In the genomic region with DNA sequence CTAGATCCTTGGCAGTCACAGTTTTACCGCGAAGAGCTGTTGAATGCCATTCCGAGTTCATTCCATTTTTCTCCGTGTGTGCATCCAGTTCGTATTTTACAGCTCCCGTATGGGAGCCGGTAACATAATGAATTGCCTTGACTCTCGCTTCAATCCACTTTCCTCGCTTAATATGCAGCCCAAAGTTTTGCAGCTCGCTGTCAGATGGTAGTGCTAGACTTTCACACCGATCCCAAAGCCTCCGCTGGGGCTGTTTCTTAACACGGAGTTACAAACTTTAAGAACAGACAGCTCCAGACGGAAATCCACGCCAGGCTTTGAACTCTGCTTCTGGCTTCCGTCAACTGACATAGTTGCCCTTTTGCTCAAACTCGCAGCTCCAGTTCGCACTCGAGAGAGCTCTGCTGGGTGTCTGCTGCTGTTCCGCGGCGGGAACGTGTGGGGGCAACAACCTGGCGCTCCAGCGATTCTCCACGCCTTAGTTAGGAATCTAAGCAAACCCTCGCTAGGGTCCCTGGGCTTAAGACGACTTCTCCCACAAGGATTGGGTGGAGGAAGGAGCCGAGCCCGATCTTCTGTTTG, we compare ENCODE assay signal across 8 cellular contexts. TPM values are rescaled to one million over a fixed set of nuclear protein-coding genes. Genes with fewer than 3 reads are reported as not detected.
DNase-seq lines count a peak whose midpoint lies in the region; ATAC-seq and TF ChIP-seq lines count a peak whose summit lies in the region.

No MANE protein-coding gene starts in this region.

- H3K23ac ChIP-seq in trophoblast cell (ENCODE audit: low read length): no peak overlapping the region

- H2BK12ac ChIP-seq in trophoblast cell (ENCODE audit: low read length): peak overlapping the region; percentile 59

- peaks cover 27% of the 10 kb centered on the region for H3K79me2 ChIP-seq in trophoblast cell (ENCODE audit: control insufficient read depth, insufficient read depth, low read length, poor library complexity)

- peak overlapping the region; percentile 88 for H3K14ac ChIP-seq in trophoblast cell (ENCODE audit: low read length)

- peak overlapping the region; percentile 91 for H4K91ac ChIP-seq in trophoblast cell (ENCODE audit: low read depth, low read length)

- peak; percentile 27 for ATAC-seq in GM21381 (IDR thresholded peaks at IDR 0.05; ENCODE audit: unreplicated experiment)
- ATAC-seq in T-cell (replicated peaks in 1 of 4): peak; percentile 44 to 60 (median 48)
- ATAC-seq in heart left ventricle: peak; percentile 51 to 74 (median 64)

- H3K4me1 Mint-ChIP-seq in T-cell: peaks cover 31 to 38% (median 34%) of the 10 kb centered on the region in 3 donors

- H2BK5ac ChIP-seq in trophoblast cell (ENCODE audit: low read depth, low read length, poor library complexity): peak overlapping the region; percentile 95

- H3K4me2 ChIP-seq in BLaER1 treated with 17β-estradiol and CSF1 and Interleukin-3, amounts not matched to agents 10 nM and 100 nM: peak overlapping the region; percentile 77 to 98 (median 91)
- H3K4me2 ChIP-seq in trophoblast cell (ENCODE audit: low read length): peak overlapping the region; percentile 94

- no peaks in the 10 kb centered on the region for H3K27me3 Mint-ChIP-seq in T-cell

- no peaks in the 10 kb centered on the region for H3K9me3 ChIP-seq in BLaER1 treated with 17β-estradiol and CSF1 and Interleukin-3, amounts not matched to agents 10 nM and 100 nM (replicated peaks in 1 of 11)
- no peaks in the 10 kb centered on the region for H3K9me3 ChIP-seq in heart left ventricle
- H3K9me3 ChIP-seq in trophoblast cell (ENCODE audit: insufficient read depth, low read depth, low read length): no peaks in the 10 kb centered on the region
- H3K9me3 ChIP-seq in tibial artery: no peaks in the 10 kb centered on the region

- H3K9me3 Mint-ChIP-seq in T-cell: no peaks in the 10 kb centered on the region

- H3K79me1 ChIP-seq in trophoblast cell (ENCODE audit: low read length): peaks cover 45% of the 10 kb centered on the region

- H3K4me3 Mint-ChIP-seq in T-cell: peak overlapping the region in 2 of 3 donors; percentile 92 to 94

- no peaks in the 10 kb centered on the region for H3K36me3 Mint-ChIP-seq in T-cell

- intact Hi-C loops in heart left ventricle (cut with DNase I): loop anchor here in 8 of 10 donors (1.0 to 5.0 kb wide), 4 partner anchors 90 to 96 kb away; a partner anchor contains a TSS
- intact Hi-C loops in tibial artery (cut with DNase I; ENCODE audit: low total_unique reads): no loop called here

- H3K27me3 ChIP-seq in BLaER1 treated with 17β-estradiol and CSF1 and Interleukin-3, amounts not matched to agents 10 nM and 100 nM: no peaks in the 10 kb centered on the region
- H3K27me3 ChIP-seq in heart left ventricle: peaks cover 0 to 4% (median 0%) of the 10 kb centered on the region in 9 donors
- no peaks in the 10 kb centered on the region for H3K27me3 ChIP-seq in trophoblast cell (ENCODE audit: insufficient read depth, low read length)
- peaks cover 0 to 3% of the 10 kb centered on the region in 2 donors for H3K27me3 ChIP-seq in tibial artery

- peak overlapping the region; percentile 52 to 98 (median 96) for H3K4me3 ChIP-seq in BLaER1 treated with 17β-estradiol and CSF1 and Interleukin-3, amounts not matched to agents 10 nM and 100 nM
- H3K4me3 ChIP-seq in heart left ventricle (peak overlapping the region; percentile 40 to 95 (median 59)), trophoblast cell (ENCODE audit: low read depth, low read length) (peak overlapping the region; percentile 59), tibial artery (peak overlapping the region; percentile 58 to 66)

- H3K36me3 ChIP-seq in BLaER1 treated with 17β-estradiol and CSF1 and Interleukin-3, amounts not matched to agents 10 nM and 100 nM: no peaks in the 10 kb centered on the region
- H3K36me3 ChIP-seq in heart left ventricle (no peaks in the 10 kb centered on the region), trophoblast cell (ENCODE audit: control insufficient read depth in 1 of 2, insufficient read depth in 2 of 2, low read length in 2 of 2) (no peaks in the 10 kb centered on the region), tibial artery (no peaks in the 10 kb centered on the region)

- WGBS in heart left ventricle, 4 donors: 0 to 1% (median 0%) methylated on average over 18 to 30 of the region's 30 CpGs
- no CpG with 5 or more reads among the region's 30 CpGs for WGBS in trophoblast cell (ENCODE audit: extremely low coverage, insufficient coverage, insufficient read length)

- H2BK120ac ChIP-seq in trophoblast cell (ENCODE audit: insufficient read depth, low read length, poor library complexity): peak overlapping the region; percentile 89

- no peak overlapping the region for H2AK5ac ChIP-seq in trophoblast cell (ENCODE audit: low read length)

- H2AFZ ChIP-seq in trophoblast cell (ENCODE audit: insufficient read depth, low read length, poor library complexity): peak overlapping the region; percentile 71

- peak overlapping the region; percentile 99 to 100 (median 100) for H3K9ac ChIP-seq in BLaER1 treated with 17β-estradiol and CSF1 and Interleukin-3, amounts not matched to agents 10 nM and 100 nM
- H3K9ac ChIP-seq in trophoblast cell (ENCODE audit: low read length): peak overlapping the region; percentile 81

- peak overlapping the region; percentile 63 for H4K12ac ChIP-seq in trophoblast cell (ENCODE audit: low read depth, low read length)

- H3K27ac ChIP-seq in BLaER1 treated with 17β-estradiol and CSF1 and Interleukin-3, amounts not matched to agents 10 nM and 100 nM: peak overlapping the region; percentile 96 to 100 (median 99)
- H3K27ac ChIP-seq in heart left ventricle (peak overlapping the region; percentile 89 to 98 (median 96)), trophoblast cell (ENCODE audit: low read depth, low read length) (peak overlapping the region; percentile 99), tibial artery (peak overlapping the region; percentile 96 to 97)

- peak overlapping the region; percentile 65 for H3K4ac ChIP-seq in trophoblast cell (ENCODE audit: low read depth, low read length)

- TF ChIP-seq POLR2A in heart left ventricle (IDR thresholded peaks at IDR 0.05): peak in 1 of 2 donors; percentile 41

- no peaks in the 10 kb centered on the region; a peak in 1 of 22 replicates for H4K20me1 ChIP-seq in BLaER1 treated with 17β-estradiol and CSF1 and Interleukin-3, amounts not matched to agents 10 nM and 100 nM

- peak overlapping the region; percentile 93 to 97 for H3K27ac Mint-ChIP-seq in T-cell

- peak overlapping the region; percentile 87 for H4K8ac ChIP-seq in trophoblast cell (ENCODE audit: low read depth, low read length)

- POLR2A ChIA-PET in T-cell (lab: Charles Lee): interaction anchor here (0.5 to 1.2 kb wide), 10 partner anchors 22 to 1552 kb away, joined by 3 to 9 read pairs (median 4); a partner anchor contains a TSS

- CTCF ChIA-PET in T-cell (lab: Charles Lee): interaction anchor here (0.6 to 2.4 kb wide), 21 partner anchors 10 to 145 kb away, joined by 3 to 17 read pairs (median 4); no protein-coding TSS in a partner anchor

- H3K4me1 ChIP-seq in BLaER1 treated with 17β-estradiol and CSF1 and Interleukin-3, amounts not matched to agents 10 nM and 100 nM: peaks cover 31 to 45% (median 37%) of the 10 kb centered on the region in 10 experiments
- H3K4me1 ChIP-seq in heart left ventricle (peaks cover 0 to 45% (median 26%) of the 10 kb centered on the region in 12 donors), trophoblast cell (ENCODE audit: control insufficient read depth in 1 of 2, insufficient read depth in 2 of 2, low read length in 2 of 2) (peaks cover 11% of the 10 kb centered on the region in 2 experiments), tibial artery (peaks cover 3 to 34% (median 26%) of the 10 kb centered on the region in 4 donors)

- H3K18ac ChIP-seq in trophoblast cell (ENCODE audit: low read length): peak overlapping the region; percentile 84

- DNase-seq in NCI-H1436 (lab: John Stamatoyannopoulos, UW): peak; percentile 89
- DNase-seq in T-cell: peak; percentile 62 to 90 (median 83)
- peak; percentile 95 for DNase-seq in amniotic epithelial cell (ENCODE audit: low read depth)
- peak; percentile 87 to 90 (median 87) for DNase-seq in heart left ventricle
- peak; percentile 93 to 96 for DNase-seq in trophoblast cell
- peak; percentile 88 to 92 for DNase-seq in tibial artery

- TF ChIP-seq CTCF in heart left ventricle (IDR thresholded peaks at IDR 0.05) (peak in 6 of 12 donors; percentile 3 to 36 (median 18)), tibial artery (IDR thresholded peaks at IDR 0.05) (no peak)

RNA-seq across cellular contexts. Expression of a gene that starts 3.5 kb away (rescaled TPM):
- total RNA-seq in T-cell (100 to 1,000 TPM; 122 to 148 (median 126) TPM), heart left ventricle (10 to 100 TPM; 29.0 to 73.9 (median 49.9) TPM)
- polyA plus RNA-seq in heart left ventricle: 10 to 100 TPM; 14.1 to 33.0 TPM
- 84.0 and 87.9 TPM in 2 replicates for polyA plus RNA-seq in trophoblast cell (2013)

Comparison
In these comparisons a context has a peak if more than half of its experiments do, and no peak if none do; other contexts are left out.
1. Peak in every context shown above with its lines: DNase-seq, ATAC-seq, H3K4me3 ChIP-seq and H3K27ac ChIP-seq.